Comparison of ENCODE assay signal across 8 cellular contexts in genomic region chr10:103645141-103646054, GRCh38.
DNase-seq lines count a peak whose midpoint lies in the region; ATAC-seq lines count a peak whose summit lies in the region.

No MANE protein-coding gene starts in this region.

- ATAC-seq in HG03280 (IDR thresholded peaks at IDR 0.05; ENCODE audit: unreplicated experiment) (no peak), HG03520 (IDR thresholded peaks at IDR 0.05; ENCODE audit: unreplicated experiment) (no peak)

- peak; percentile 54 for DNase-seq in HS-27A (ENCODE audit: low read depth)
- peak in 40 of 58 donors; percentile 12 to 85 (median 43) for DNase-seq in anterior cingulate cortex (lab: John Stamatoyannopoulos, UW)
- peak; percentile 95 for DNase-seq in iris pigment epithelial cell (ENCODE audit: low read depth)
- peak; percentile 74 for DNase-seq in superior temporal gyrus (ENCODE audit: extremely low spot score)
- no peak for DNase-seq in DMS114 treated with DMSO at 0.1 percent for 48 hours (lab: John Stamatoyannopoulos, UW; ENCODE audit: unreplicated experiment)
- no peak for DNase-seq in H4 (ENCODE audit: low spot score)

Comparison
In these comparisons a context has a peak if more than half of its experiments do, and no peak if none do; other contexts are left out.
1. DNase-seq: peak in HS-27A (single experiment), anterior cingulate cortex (40 of 58), iris pigment epithelial cell (single experiment) and superior temporal gyrus (single experiment); none in DMS114 treated with DMSO at 0.1 percent for 48 hours (single experiment) and H4 (single experiment).